Comparison of ENCODE assay signal across 12 cellular contexts in the genomic region with DNA sequence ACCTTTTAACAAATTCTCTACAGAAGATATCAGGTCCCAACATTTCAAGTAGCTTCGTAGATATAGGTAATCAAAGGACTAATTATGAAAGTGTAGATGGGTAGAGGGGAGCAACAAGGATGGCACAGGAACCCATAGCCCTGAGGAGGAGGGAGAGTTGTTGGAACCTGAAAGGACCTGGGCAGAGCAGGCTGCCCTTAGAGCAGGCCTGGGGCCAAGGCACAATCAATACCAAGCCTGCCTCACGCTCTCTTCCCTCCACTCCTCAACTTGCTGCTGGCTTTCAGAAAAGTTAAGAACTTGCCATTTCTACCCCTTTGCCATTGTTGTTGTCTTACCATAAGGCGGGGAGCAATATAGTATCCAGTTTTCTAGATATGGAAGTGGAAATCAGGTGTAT. TPM values are rescaled to one million over a fixed set of nuclear protein-coding genes. Genes with fewer than 3 reads are reported as not detected.
"Had no signal": no experiment of that assay in that cellular context is flagged by ENCODE, and none has a peak within 500 bp of the region (broad histone marks: within the 10 kb centered on the region; RNA-seq: fewer than 3 reads in every experiment).

No MANE protein-coding gene starts in this region.

- H3K27ac ChIP-seq: GM23248 had no signal

- H3K4me2 ChIP-seq: GM23338 had no signal

- H3K4me1 ChIP-seq: HAP-1 had no signal

- DNase-seq: GM23248, GOT3, H7, H9, HCEC 1CT, HFFc6 had no signal

- H2AFZ ChIP-seq: GM23248, GM23338 had no signal

- ATAC-seq: GM23338, HCT116 had no signal

- H3K9me3 ChIP-seq: HAP-1 had no signal

- H3K4me3 ChIP-seq: GM23248, GM23338, HAP-1 had no signal

- H3K36me3 ChIP-seq: HAP-1 had no signal

- FAIRE-seq: H1, H54 had no signal

- H3K9ac ChIP-seq: GM23248 had no signal

RNA-seq across cellular contexts. Expression of a gene that starts 10.1 kb away (rescaled TPM):
- total RNA-seq: GM23248, GM23338, H1, H4, H7, H9, HFFc6 had no signal
- polyA plus RNA-seq: GM23248, GM23338, H1 had no signal
